1 cellular context compared by ENCODE assay signal in the genomic region with DNA sequence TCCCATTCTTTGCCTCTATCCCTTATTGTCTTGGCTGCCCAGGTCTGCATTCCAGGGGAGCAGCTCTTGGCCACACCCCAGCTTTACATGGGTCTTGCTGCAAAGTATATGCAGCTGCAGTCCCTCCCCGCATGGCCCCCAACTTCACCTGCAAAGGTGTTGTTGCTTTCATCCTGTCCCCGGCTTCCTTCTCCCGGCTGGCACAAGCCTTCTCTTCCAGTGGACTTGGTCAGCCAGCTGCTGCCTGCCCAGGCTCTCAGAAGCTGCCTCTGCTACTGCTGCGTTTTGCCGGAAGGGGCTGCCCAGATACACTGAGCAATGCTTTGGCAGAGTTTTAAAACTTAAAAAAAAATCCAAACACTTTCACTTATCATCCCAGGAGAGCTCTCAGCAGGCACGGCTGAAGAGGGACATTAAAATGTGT.
TF ChIP-seq lines count a peak whose summit lies in the region.

No MANE protein-coding gene starts in this region.

TF ChIP-seq in GM23338, 12 proteins besides CTCF, POLR2A, EP300 and RAD21 (continued from another document):
- TF ChIP-seq, protein P1, sequence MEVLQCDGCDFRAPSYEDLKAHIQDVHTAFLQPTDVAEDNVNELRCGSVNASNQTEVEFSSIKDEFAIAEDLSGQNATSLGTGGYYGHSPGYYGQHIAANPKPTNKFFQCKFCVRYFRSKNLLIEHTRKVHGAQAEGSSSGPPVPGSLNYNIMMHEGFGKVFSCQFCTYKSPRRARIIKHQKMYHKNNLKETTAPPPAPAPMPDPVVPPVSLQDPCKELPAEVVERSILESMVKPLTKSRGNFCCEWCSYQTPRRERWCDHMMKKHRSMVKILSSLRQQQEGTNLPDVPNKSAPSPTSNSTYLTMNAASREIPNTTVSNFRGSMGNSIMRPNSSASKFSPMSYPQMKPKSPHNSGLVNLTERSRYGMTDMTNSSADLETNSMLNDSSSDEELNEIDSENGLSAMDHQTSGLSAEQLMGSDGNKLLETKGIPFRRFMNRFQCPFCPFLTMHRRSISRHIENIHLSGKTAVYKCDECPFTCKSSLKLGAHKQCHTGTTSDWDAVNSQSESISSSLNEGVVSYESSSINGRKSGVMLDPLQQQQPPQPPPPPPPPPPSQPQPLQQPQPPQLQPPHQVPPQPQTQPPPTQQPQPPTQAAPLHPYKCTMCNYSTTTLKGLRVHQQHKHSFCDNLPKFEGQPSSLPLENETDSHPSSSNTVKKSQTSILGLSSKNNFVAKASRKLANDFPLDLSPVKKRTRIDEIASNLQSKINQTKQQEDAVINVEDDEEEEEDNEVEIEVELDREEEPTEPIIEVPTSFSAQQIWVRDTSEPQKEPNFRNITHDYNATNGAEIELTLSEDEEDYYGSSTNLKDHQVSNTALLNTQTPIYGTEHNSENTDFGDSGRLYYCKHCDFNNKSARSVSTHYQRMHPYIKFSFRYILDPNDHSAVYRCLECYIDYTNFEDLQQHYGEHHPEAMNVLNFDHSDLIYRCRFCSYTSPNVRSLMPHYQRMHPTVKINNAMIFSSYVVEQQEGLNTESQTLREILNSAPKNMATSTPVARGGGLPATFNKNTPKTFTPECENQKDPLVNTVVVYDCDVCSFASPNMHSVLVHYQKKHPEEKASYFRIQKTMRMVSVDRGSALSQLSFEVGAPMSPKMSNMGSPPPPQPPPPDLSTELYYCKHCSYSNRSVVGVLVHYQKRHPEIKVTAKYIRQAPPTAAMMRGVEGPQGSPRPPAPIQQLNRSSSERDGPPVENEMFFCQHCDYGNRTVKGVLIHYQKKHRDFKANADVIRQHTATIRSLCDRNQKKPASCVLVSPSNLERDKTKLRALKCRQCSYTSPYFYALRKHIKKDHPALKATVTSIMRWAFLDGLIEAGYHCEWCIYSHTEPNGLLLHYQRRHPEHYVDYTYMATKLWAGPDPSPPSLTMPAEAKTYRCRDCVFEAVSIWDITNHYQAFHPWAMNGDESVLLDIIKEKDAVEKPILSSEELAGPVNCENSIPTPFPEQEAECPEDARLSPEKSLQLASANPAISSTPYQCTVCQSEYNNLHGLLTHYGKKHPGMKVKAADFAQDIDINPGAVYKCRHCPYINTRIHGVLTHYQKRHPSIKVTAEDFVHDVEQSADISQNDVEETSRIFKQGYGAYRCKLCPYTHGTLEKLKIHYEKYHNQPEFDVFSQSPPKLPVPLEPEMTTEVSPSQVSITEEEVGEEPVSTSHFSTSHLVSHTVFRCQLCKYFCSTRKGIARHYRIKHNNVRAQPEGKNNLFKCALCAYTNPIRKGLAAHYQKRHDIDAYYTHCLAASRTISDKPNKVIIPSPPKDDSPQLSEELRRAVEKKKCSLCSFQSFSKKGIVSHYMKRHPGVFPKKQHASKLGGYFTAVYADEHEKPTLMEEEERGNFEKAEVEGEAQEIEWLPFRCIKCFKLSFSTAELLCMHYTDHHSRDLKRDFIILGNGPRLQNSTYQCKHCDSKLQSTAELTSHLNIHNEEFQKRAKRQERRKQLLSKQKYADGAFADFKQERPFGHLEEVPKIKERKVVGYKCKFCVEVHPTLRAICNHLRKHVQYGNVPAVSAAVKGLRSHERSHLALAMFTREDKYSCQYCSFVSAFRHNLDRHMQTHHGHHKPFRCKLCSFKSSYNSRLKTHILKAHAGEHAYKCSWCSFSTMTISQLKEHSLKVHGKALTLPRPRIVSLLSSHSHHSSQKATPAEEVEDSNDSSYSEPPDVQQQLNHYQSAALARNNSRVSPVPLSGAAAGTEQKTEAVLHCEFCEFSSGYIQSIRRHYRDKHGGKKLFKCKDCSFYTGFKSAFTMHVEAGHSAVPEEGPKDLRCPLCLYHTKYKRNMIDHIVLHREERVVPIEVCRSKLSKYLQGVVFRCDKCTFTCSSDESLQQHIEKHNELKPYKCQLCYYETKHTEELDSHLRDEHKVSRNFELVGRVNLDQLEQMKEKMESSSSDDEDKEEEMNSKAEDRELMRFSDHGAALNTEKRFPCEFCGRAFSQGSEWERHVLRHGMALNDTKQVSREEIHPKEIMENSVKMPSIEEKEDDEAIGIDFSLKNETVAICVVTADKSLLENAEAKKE (CRISPR knock-in tag; IDR thresholded peaks at IDR 0.05) = no peak
- TF ChIP-seq, protein P2, sequence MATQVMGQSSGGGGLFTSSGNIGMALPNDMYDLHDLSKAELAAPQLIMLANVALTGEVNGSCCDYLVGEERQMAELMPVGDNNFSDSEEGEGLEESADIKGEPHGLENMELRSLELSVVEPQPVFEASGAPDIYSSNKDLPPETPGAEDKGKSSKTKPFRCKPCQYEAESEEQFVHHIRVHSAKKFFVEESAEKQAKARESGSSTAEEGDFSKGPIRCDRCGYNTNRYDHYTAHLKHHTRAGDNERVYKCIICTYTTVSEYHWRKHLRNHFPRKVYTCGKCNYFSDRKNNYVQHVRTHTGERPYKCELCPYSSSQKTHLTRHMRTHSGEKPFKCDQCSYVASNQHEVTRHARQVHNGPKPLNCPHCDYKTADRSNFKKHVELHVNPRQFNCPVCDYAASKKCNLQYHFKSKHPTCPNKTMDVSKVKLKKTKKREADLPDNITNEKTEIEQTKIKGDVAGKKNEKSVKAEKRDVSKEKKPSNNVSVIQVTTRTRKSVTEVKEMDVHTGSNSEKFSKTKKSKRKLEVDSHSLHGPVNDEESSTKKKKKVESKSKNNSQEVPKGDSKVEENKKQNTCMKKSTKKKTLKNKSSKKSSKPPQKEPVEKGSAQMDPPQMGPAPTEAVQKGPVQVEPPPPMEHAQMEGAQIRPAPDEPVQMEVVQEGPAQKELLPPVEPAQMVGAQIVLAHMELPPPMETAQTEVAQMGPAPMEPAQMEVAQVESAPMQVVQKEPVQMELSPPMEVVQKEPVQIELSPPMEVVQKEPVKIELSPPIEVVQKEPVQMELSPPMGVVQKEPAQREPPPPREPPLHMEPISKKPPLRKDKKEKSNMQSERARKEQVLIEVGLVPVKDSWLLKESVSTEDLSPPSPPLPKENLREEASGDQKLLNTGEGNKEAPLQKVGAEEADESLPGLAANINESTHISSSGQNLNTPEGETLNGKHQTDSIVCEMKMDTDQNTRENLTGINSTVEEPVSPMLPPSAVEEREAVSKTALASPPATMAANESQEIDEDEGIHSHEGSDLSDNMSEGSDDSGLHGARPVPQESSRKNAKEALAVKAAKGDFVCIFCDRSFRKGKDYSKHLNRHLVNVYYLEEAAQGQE (IDR thresholded peaks at IDR 0.05; ENCODE audit: unreplicated experiment) = no peak
- TF ChIP-seq NANOG (IDR thresholded peaks at IDR 0.05; ENCODE audit: borderline replicate concordance) (no peak), CREB1 (CRISPR knock-in tag; IDR thresholded peaks at IDR 0.05; ENCODE audit: low read depth) (no peak), STAT1 (IDR thresholded peaks at IDR 0.05; ENCODE audit: unreplicated experiment) (no peak), EZH2phosphoT487 (IDR thresholded peaks at IDR 0.05; ENCODE audit: unreplicated experiment) (no peak)
- TF ChIP-seq, protein P3, sequence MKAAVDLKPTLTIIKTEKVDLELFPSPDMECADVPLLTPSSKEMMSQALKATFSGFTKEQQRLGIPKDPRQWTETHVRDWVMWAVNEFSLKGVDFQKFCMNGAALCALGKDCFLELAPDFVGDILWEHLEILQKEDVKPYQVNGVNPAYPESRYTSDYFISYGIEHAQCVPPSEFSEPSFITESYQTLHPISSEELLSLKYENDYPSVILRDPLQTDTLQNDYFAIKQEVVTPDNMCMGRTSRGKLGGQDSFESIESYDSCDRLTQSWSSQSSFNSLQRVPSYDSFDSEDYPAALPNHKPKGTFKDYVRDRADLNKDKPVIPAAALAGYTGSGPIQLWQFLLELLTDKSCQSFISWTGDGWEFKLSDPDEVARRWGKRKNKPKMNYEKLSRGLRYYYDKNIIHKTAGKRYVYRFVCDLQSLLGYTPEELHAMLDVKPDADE (IDR thresholded peaks at IDR 0.05) = no peak
TF ChIP-seq in GM23338: peak in this region for 0.
